14 cellular contexts compared by ENCODE assay signal in the genomic region with DNA sequence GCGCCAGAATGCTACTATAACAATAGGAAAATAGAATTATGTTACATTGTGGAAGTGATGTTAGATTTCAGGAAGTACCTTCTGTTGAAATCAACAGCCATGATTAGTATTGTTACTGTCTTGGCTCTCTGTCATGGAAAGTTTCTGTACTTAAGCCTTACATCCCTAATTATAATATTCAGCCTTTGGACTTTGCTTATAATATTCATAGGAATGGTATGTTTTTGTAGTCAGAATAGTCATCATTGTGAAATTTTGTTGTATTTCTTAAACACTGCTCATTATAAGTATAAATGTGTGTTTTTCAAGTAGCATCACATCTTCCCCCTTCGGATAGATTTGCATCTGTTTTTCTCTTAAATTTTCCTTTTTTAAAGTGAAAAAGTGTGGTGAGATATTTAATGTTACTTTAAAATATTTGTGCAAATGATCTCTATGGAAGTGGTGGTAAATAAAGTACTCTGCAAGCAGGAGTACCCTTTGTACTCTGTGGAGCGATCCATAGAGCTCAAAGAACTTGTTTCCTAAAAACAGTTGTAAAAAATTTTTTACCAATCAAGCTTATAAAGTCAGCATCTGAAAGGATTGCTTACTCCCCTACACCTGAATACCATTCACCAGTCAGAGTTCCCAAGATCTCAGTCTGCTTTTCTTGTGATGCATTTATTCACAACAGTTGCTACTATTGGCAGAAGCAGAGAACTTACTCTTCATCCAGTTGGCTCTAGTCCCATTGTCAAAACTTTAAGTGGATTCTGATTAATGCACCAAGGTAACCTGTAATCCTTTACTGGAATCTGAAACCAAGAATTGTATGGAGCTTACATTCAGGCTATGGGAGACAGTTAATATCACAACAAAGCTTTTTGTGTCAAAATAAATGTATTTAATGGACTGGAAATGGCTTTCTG.
A peak's percentile ranks its signal among the peaks of the same experiment; 100 is the strongest.
DNase-seq lines count a peak whose midpoint lies in the region; ATAC-seq and TF ChIP-seq lines count a peak whose summit lies in the region.
"Had no signal": no experiment of that assay in that cellular context is flagged by ENCODE, and none has a peak within 500 bp of the region (broad histone marks: within the 10 kb centered on the region; RNA-seq: fewer than 3 reads in every experiment).

No MANE protein-coding gene starts in this region.

- peaks cover 5% of the 10 kb centered on the region for H3K36me3 Mint-ChIP-seq in effector memory CD8-positive, alpha-beta T cell (ENCODE audit: insufficient read depth)

- TF ChIP-seq CTCF in epithelial cell of esophagus (IDR thresholded peaks at IDR 0.05; ENCODE audit: insufficient read depth, low read depth, low read length, missing control alignments): no peak

- ATAC-seq in HG03139 (IDR thresholded peaks at IDR 0.05; ENCODE audit: unreplicated experiment) (no peak), HG03108 (IDR thresholded peaks at IDR 0.05; ENCODE audit: unreplicated experiment) (no peak)
- ATAC-seq in effector memory CD8-positive, alpha-beta T cell (replicated peaks): no peak
- ATAC-seq: activated T-helper 17 cell treated with anti-CD3 and anti-CD28 coated beads, Interleukin-2, amount 50 U/mL, for 72 hours had no signal

- DNase-seq in NCI-H1105 treated with DMSO at 0.1 percent for 48 hours (lab: John Stamatoyannopoulos, UW) (peak; percentile 49), NCI-H1105 (lab: John Stamatoyannopoulos, UW) (no peak), NCI-H69 (lab: John Stamatoyannopoulos, UW) (peak; percentile 74), epithelial cell of esophagus (ENCODE audit: low read depth) (peak; percentile 78), pons (ENCODE audit: low spot score) (peak; percentile 10)
- no peak for DNase-seq in effector memory CD8-positive, alpha-beta T cell
- DNase-seq: activated CD4-positive, alpha-beta T cell treated with anti-CD3 and anti-CD28 coated beads for 4 hours; foreskin melanocyte; NCI-H1092; nephron progenitor cell; upper lobe of left lung had no signal

- H3K4me1 Mint-ChIP-seq in effector memory CD8-positive, alpha-beta T cell (ENCODE audit: low read depth in 2 of 2): peaks cover 6 to 8% of the 10 kb centered on the region in 2 donors
- H3K4me1 Mint-ChIP-seq: nephron progenitor cell had no signal

- no peak overlapping the region for H3K4me3 Mint-ChIP-seq in effector memory CD8-positive, alpha-beta T cell
- H3K4me3 Mint-ChIP-seq: activated T-helper 17 cell treated with anti-CD3 and anti-CD28 coated beads, Interleukin-2, amount 50 U/mL, for 72 hours; nephron progenitor cell had no signal

- H3K27me3 Mint-ChIP-seq in effector memory CD8-positive, alpha-beta T cell: no peaks in the 10 kb centered on the region
- H3K27me3 Mint-ChIP-seq: activated T-helper 17 cell treated with anti-CD3 and anti-CD28 coated beads, Interleukin-2, amount 50 U/mL, for 72 hours had no signal

- H3K9me3 Mint-ChIP-seq in effector memory CD8-positive, alpha-beta T cell: no peaks in the 10 kb centered on the region
- H3K9me3 Mint-ChIP-seq: activated T-helper 17 cell treated with anti-CD3 and anti-CD28 coated beads, Interleukin-2, amount 50 U/mL, for 72 hours; nephron progenitor cell had no signal

- H3K27ac Mint-ChIP-seq in effector memory CD8-positive, alpha-beta T cell: no peak overlapping the region
- H3K27ac Mint-ChIP-seq: activated T-helper 17 cell treated with anti-CD3 and anti-CD28 coated beads, Interleukin-2, amount 50 U/mL, for 72 hours; nephron progenitor cell had no signal

- no peak overlapping the region for H3K4me3 ChIP-seq in epithelial cell of esophagus (ENCODE audit: low read length)
- H3K4me3 ChIP-seq: upper lobe of left lung had no signal

Comparison
In these comparisons a context has a peak if more than half of its experiments do, and no peak if none do; other contexts are left out.
1. DNase-seq: peak in NCI-H1105 treated with DMSO at 0.1 percent for 48 hours (single experiment), NCI-H69 (single experiment), epithelial cell of esophagus (single experiment) and pons (single experiment); none in NCI-H1105 (single experiment) and effector memory CD8-positive, alpha-beta T cell (0 of 3).